ENCODE assay signal across 1 cellular context in genomic region chr2:234444242-234444641, GRCh38.
TF ChIP-seq lines count a peak whose summit lies in the region.

No MANE protein-coding gene starts in this region.

TF ChIP-seq in IMR-90, 13 proteins besides CTCF, POLR2A, EP300 and RAD21 (continued from another document):
- TF ChIP-seq, protein P1, sequence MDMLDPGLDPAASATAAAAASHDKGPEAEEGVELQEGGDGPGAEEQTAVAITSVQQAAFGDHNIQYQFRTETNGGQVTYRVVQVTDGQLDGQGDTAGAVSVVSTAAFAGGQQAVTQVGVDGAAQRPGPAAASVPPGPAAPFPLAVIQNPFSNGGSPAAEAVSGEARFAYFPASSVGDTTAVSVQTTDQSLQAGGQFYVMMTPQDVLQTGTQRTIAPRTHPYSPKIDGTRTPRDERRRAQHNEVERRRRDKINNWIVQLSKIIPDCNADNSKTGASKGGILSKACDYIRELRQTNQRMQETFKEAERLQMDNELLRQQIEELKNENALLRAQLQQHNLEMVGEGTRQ (IDR thresholded peaks at IDR 0.05; ENCODE audit: low read depth, low read length) = no peak
- no peak for TF ChIP-seq MAZ (IDR thresholded peaks at IDR 0.05; ENCODE audit: borderline replicate concordance, low read depth, low read length)
- no peak for TF ChIP-seq FOS (IDR thresholded peaks at IDR 0.05; ENCODE audit: low read depth, low read length)
- TF ChIP-seq MAFK (IDR thresholded peaks at IDR 0.05; ENCODE audit: low read depth, low read length) = no peak
